ENCODE assay signal across 21 cellular contexts in the genomic region with DNA sequence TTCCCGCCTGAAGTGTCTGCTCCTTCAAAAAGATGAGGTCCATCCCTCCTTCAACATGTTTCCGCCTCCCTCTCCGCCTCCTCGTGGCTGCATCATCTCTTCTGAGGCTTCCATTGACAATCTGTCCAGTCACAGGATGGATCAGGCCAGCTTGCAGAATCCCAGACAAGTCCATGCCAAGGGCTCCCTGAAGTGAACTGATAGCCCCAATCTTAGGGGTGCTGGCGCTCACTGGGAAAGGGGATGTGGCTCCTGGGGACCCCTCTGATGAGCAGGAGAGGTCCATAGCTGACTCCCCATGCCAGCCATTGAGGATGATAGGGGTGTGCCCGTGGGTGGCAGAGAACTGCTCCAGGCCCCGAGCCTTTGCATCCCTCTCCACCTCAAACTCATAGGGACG. TPM values are rescaled to one million over a fixed set of nuclear protein-coding genes. Genes with fewer than 3 reads are reported as not detected.
"Had no signal": no experiment of that assay in that cellular context is flagged by ENCODE, and none has a peak within 500 bp of the region (broad histone marks: within the 10 kb centered on the region; RNA-seq: fewer than 3 reads in every experiment).

No MANE protein-coding gene starts in this region.

- ATAC-seq: foreskin keratinocyte, gastroesophageal sphincter, heart left ventricle, left colon, left lobe of liver, lower lobe of right lung had no signal

- H3K4me3 ChIP-seq: coronary artery, dorsolateral prefrontal cortex, esophagus muscularis mucosa, gastroesophageal sphincter, heart left ventricle, hepatocyte, left ventricle myocardium inferior, lower lobe of right lung had no signal

- H3K4me1 ChIP-seq: foreskin keratinocyte had no signal

- DNase-seq: dermis blood vessel endothelial cell; dorsolateral prefrontal cortex; effector CD4-positive, alpha-beta T cell; effector memory CD4-positive, alpha-beta T cell; foreskin keratinocyte; heart left ventricle; hypothalamus; kidney; kidney glomerular epithelial cell; left colon; left ventricle myocardium inferior; lower lobe of right lung; mesenchymal stem cell; midbrain had no signal

- H3K27ac ChIP-seq: coronary artery, dorsolateral prefrontal cortex, esophagus muscularis mucosa, foreskin keratinocyte, gastroesophageal sphincter, heart left ventricle, hepatocyte, left ventricle myocardium inferior, lower lobe of right lung had no signal

- H3K9me3 ChIP-seq: esophagus muscularis mucosa, gastroesophageal sphincter, heart left ventricle, left ventricle myocardium inferior, lower lobe of right lung had no signal

- H3K27me3 ChIP-seq: dorsolateral prefrontal cortex, esophagus muscularis mucosa, foreskin keratinocyte, gastroesophageal sphincter, heart left ventricle, hepatocyte had no signal

RNA-seq across cellular contexts. Expression of a gene that starts 48.6 kb away (rescaled TPM):
- total RNA-seq: endothelial cell of umbilical vein, fibroblast of villous mesenchyme had no signal
